8 cellular contexts compared by ENCODE assay signal in the genomic region with DNA sequence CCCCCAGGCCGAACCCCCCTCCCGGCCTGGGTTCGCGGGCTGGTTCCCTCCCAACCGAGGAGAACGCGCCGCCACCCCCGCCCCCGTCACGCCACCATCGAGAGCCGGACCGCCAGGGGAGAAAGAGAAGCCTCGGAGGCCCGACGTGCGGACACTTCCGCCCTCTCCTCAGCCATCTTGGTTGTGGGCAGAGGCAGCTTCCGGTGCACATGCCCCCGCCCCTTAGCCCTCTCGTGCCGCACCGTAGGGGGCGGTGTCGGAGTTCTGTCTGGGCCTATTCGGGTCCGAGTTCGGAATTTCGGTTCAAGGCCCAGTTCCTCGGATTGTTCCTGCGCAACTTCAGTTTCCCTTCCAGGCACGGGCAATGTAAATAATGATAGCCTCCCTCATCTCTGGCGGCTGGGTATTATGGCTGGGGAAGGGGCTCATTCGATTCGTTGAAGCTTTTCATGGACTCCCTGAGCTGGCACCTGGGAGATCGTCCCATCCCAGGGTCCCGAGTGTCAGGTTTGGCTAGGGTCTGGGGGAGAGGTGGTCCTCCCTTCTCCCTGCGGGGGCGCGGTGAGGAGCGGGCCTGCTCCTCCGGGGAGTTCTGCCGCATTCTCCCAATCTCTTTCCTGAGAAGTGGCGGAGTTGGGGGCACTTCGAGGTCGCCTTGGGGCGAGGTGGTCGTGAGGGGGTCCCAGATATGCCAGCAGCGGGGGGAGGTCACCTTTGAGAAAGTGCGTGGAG. TPM values are rescaled to one million over a fixed set of nuclear protein-coding genes. Genes with fewer than 3 reads are reported as not detected.
DNase-seq lines count a peak whose midpoint lies in the region; ATAC-seq and TF ChIP-seq lines count a peak whose summit lies in the region.

A gene with protein sequence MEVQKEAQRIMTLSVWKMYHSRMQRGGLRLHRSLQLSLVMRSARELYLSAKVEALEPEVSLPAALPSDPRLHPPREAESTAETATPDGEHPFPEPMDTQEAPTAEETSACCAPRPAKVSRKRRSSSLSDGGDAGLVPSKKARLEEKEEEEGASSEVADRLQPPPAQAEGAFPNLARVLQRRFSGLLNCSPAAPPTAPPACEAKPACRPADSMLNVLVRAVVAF (plus strand): TSS at position 225 of the 732 bp plus-strand sequence. CDS start 2,776 bp downstream, outside the sequence.
A gene with protein sequence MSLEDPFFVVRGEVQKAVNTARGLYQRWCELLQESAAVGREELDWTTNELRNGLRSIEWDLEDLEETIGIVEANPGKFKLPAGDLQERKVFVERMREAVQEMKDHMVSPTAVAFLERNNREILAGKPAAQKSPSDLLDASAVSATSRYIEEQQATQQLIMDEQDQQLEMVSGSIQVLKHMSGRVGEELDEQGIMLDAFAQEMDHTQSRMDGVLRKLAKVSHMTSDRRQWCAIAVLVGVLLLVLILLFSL (minus strand): TSS at position 189 of the 732 bp plus-strand sequence. CDS start 202 bp downstream, outside the sequence.

- peak; percentile 34 for ATAC-seq in GM19025 (IDR thresholded peaks at IDR 0.05; ENCODE audit: low read depth, unreplicated experiment)
- peak; percentile 23 for ATAC-seq in HG03469 (IDR thresholded peaks at IDR 0.05; ENCODE audit: unreplicated experiment)
- peak; percentile 66 for ATAC-seq in left lung

- H3K4me3 ChIP-seq in left lung = peak within 1 kb of the TSS; percentile 85 to 100

- H3K27me3 ChIP-seq in left lung = no peaks in the 10 kb centered on the region

- H3K27ac ChIP-seq in left lung = peak within 1 kb of the TSS; percentile 96 to 97

- peaks cover 9 to 37% of the 10 kb centered on the region in 2 donors for H3K4me1 ChIP-seq in left lung

- TF ChIP-seq CTCF in left lung (IDR thresholded peaks at IDR 0.05) = peak; percentile 26 to 50

- intact Hi-C loops in left lung (cut with DNase I) = no loop called here

- no peaks in the 10 kb centered on the region for H3K9me3 ChIP-seq in left lung

- peaks cover 0 to 2% of the 10 kb centered on the region in 2 donors for H3K36me3 ChIP-seq in left lung

- peak; percentile 92 for DNase-seq in AG20443 (ENCODE audit: low spot score)
- peak; percentile 97 for DNase-seq in NCI-H69 (lab: John Stamatoyannopoulos, UW)
- peak; percentile 91 for DNase-seq in activated CD4-positive, alpha-beta T cell treated with anti-CD3 and anti-CD28 coated beads, Interleukin-2, amount 50 U/mL, for 1 hour
- DNase-seq in dedifferentiated amniotic fluid mesenchymal stem cell (ENCODE audit: extremely low spot score) = peak; percentile 94
- DNase-seq in left lung = peak; percentile 97 to 98
- DNase-seq in stimulated activated CD4-positive, alpha-beta T cell treated with anti-CD3 and anti-CD28 coated beads, Interleukin-2, amount 100 ng/mL, for 48 hours = peak; percentile 84 to 88

RNA-seq across cellular contexts. Expression of the first gene that starts in this region (rescaled TPM):
- total RNA-seq in left lung = 10 to 100 TPM; 70.1 to 99.4 TPM

RNA-seq across cellular contexts. Expression of the second gene that starts in this region (rescaled TPM):
- total RNA-seq in left lung = 10 to 100 TPM; 64.0 to 94.8 TPM

Comparison
In these comparisons a context has a peak if more than half of its experiments do, and no peak if none do; other contexts are left out.
1. Peak in every context shown above with its lines: DNase-seq, ATAC-seq, H3K4me3 ChIP-seq and H3K27ac ChIP-seq.